ENCODE assay signal across 17 cellular contexts in genomic region chr9:115167175-115167574, GRCh38. TPM values are rescaled to one million over a fixed set of nuclear protein-coding genes. Genes with fewer than 3 reads are reported as not detected.
DNase-seq lines count a peak whose midpoint lies in the region; ATAC-seq, FAIRE-seq and TF ChIP-seq lines count a peak whose summit lies in the region.
"Had no signal": no experiment of that assay in that cellular context is flagged by ENCODE, and none has a peak within 500 bp of the region (broad histone marks: within the 10 kb centered on the region; RNA-seq: fewer than 3 reads in every experiment).

No MANE protein-coding gene starts in this region.

- ATAC-seq in GM21529 (IDR thresholded peaks at IDR 0.05; ENCODE audit: unreplicated experiment), result no peak
- ATAC-seq: heart left ventricle, lower lobe of right lung had no signal

- H3K4me3 ChIP-seq in AG04450 (ENCODE audit: low read depth, low read length) (no peak overlapping the region), astrocyte of the cerebellum (ENCODE audit: low read depth, low read length) (no peak overlapping the region)
- H3K4me3 ChIP-seq: heart left ventricle, lower lobe of right lung had no signal

- TF ChIP-seq CTCF in AG04450 (IDR thresholded peaks at IDR 0.05; ENCODE audit: low read depth, low read length) (no peak), astrocyte of the cerebellum (IDR thresholded peaks at IDR 0.05; ENCODE audit: low read depth, low read length, missing control alignments) (no peak), progenitor cell of endocrine pancreas (IDR thresholded peaks at IDR 0.05; ENCODE audit: unreplicated experiment) (no peak)

- in situ Hi-C loops in astrocyte of the cerebellum (cut with HindIII; ENCODE audit: low sequenced_read_pairs), result no loop called here

- no peak overlapping the region for H3K27ac ChIP-seq in AG04450 (ENCODE audit: low read depth, low read length)
- H3K27ac ChIP-seq: heart left ventricle, lower lobe of right lung had no signal

- CTCF ChIA-PET in AG04450 (lab: Charles Lee), result no interaction called here

- H3K9me3 Mint-ChIP-seq in progenitor cell of endocrine pancreas (ENCODE audit: low read depth), result no peaks in the 10 kb centered on the region
- H3K9me3 Mint-ChIP-seq: activated CD4-positive, alpha-beta memory T cell treated with anti-CD3 and anti-CD28 coated beads, Interleukin-2, amount 10 ng/mL, durations not matched to agents 7 days and 5 days had no signal

- no peak overlapping the region for H3K4me3 Mint-ChIP-seq in progenitor cell of endocrine pancreas (ENCODE audit: low read depth)
- H3K4me3 Mint-ChIP-seq: activated CD4-positive, alpha-beta memory T cell treated with anti-CD3 and anti-CD28 coated beads, Interleukin-2, amount 10 ng/mL, durations not matched to agents 7 days and 5 days had no signal

- H3K27ac Mint-ChIP-seq in progenitor cell of endocrine pancreas, result no peak overlapping the region
- H3K27ac Mint-ChIP-seq: activated CD4-positive, alpha-beta memory T cell treated with anti-CD3 and anti-CD28 coated beads, Interleukin-2, amount 10 ng/mL, durations not matched to agents 7 days and 5 days had no signal

- POLR2A ChIA-PET in AG04450 (lab: Yijun Ruan, JAX), result interaction anchor here (0.6 kb wide), 1 partner anchor 59 kb away, joined by 3 read pairs; no protein-coding TSS in a partner anchor

- DNase-seq in AG04450 (ENCODE audit: low read depth, low spot score) (peak; percentile 39), HTR-8/SVneo (ENCODE audit: insufficient read length, low spot score) (peak; percentile 72), astrocyte of the cerebellum (ENCODE audit: low read depth) (peak; percentile 71), iris pigment epithelial cell (ENCODE audit: low read depth) (peak; percentile 57), NOMO-1 treated with DMSO at 0.1 percent for 48 hours (lab: John Stamatoyannopoulos, UW; ENCODE audit: unreplicated experiment) (no peak), progenitor cell of endocrine pancreas (ENCODE audit: low spot score, unreplicated experiment) (no peak)
- no peak for DNase-seq in activated naive CD4-positive, alpha-beta T cell (lab: John Stamatoyannopoulos, UW)
- DNase-seq: activated CD4-positive, alpha-beta memory T cell treated with anti-CD3 and anti-CD28 coated beads, Interleukin-2, amount 10 ng/mL, durations not matched to agents 7 days and 5 days; activated naive CD4-positive, alpha-beta T cell treated with Interleukin-2 at 50 U/mL for 16 hours; AML-193; DND-41; heart left ventricle; lower lobe of right lung; NCI-H2171; nucleus accumbens; stimulated activated CD4-positive, alpha-beta T cell treated with anti-CD3 and anti-CD28 coated beads, Interleukin-15, amount 100 ng/mL, for 24 hours had no signal

- no peaks in the 10 kb centered on the region for H3K27me3 ChIP-seq in AG04450 (ENCODE audit: control insufficient read depth, insufficient read depth, low read length)
- H3K27me3 ChIP-seq: heart left ventricle had no signal

- H3K36me3 Mint-ChIP-seq in progenitor cell of endocrine pancreas (ENCODE audit: insufficient read depth), result no peaks in the 10 kb centered on the region

- H3K9me3 ChIP-seq in AG04450 (ENCODE audit: control insufficient read depth, insufficient read depth, low read length), result no peaks in the 10 kb centered on the region
- H3K9me3 ChIP-seq: heart left ventricle, lower lobe of right lung had no signal

- H3K4me1 Mint-ChIP-seq in progenitor cell of endocrine pancreas (ENCODE audit: low read depth), result peaks cover 1% of the 10 kb centered on the region
- H3K4me1 Mint-ChIP-seq: activated CD4-positive, alpha-beta memory T cell treated with anti-CD3 and anti-CD28 coated beads, Interleukin-2, amount 10 ng/mL, durations not matched to agents 7 days and 5 days had no signal

- H3K27me3 Mint-ChIP-seq in progenitor cell of endocrine pancreas, result peaks cover 2% of the 10 kb centered on the region

- no peak for FAIRE-seq in HTR-8/SVneo (lab: Jason Lieb, UNC)

RNA-seq across cellular contexts. Expression of gene TNC, which starts 49.2 kb away (rescaled TPM):
- 265 and 319 TPM in 2 replicates for polyA plus RNA-seq in AG04450 (2011; rRNA removed)
- polyA minus RNA-seq in AG04450 (2011; rRNA and poly(A)+ RNA removed), result 341 and 440 TPM in 2 replicates
- total RNA-seq in progenitor cell of endocrine pancreas, result 5.1 and 15.1 TPM in 2 replicates

Comparison
In these comparisons a context has a peak if more than half of its experiments do, and no peak if none do; other contexts are left out.
1. DNase-seq: peak in AG04450 (single experiment), HTR-8/SVneo (single experiment), astrocyte of the cerebellum (single experiment) and iris pigment epithelial cell (single experiment); none in NOMO-1 treated with DMSO at 0.1 percent for 48 hours (single experiment), activated naive CD4-positive, alpha-beta T cell (0 of 4) and progenitor cell of endocrine pancreas (single experiment).